ENCODE assay signal across 7 cellular contexts in genomic region chr5:50501510-50502209, GRCh38.
DNase-seq lines count a peak whose midpoint lies in the region; ATAC-seq and TF ChIP-seq lines count a peak whose summit lies in the region.

No MANE protein-coding gene starts in this region.

- no peak overlapping the region for H3K4me3 Mint-ChIP-seq in Caco-2 (ENCODE audit: unreplicated experiment)

- intact Hi-C loops in sciatic nerve (cut with DNase I), result no loop called here
- intact Hi-C loops in Caco-2 (cut with micrococcal nuclease; ENCODE audit: unreplicated experiment), result no loop called here

- H3K9me3 ChIP-seq in Caco-2, result no peaks in the 10 kb centered on the region

- DNase-seq in NOMO-1 treated with DMSO at 0.1 percent for 48 hours (lab: John Stamatoyannopoulos, UW; ENCODE audit: unreplicated experiment) (peak; percentile 99), sciatic nerve (ENCODE audit: low spot score) (no peak), AG08395 (ENCODE audit: low spot score) (no peak), Caco-2 (no peak), NCI-H187 treated with DMSO at 0.1 percent for 48 hours (lab: John Stamatoyannopoulos, UW) (no peak)

- peaks cover 13% of the 10 kb centered on the region for H3K9me3 Mint-ChIP-seq in Caco-2 (ENCODE audit: unreplicated experiment)

- H3K27me3 ChIP-seq in Caco-2 (replicated peaks; ENCODE audit: control insufficient read depth, insufficient read depth, low read length), result no peaks in the 10 kb centered on the region

- POLR2A ChIA-PET in Caco-2 (lab: Charles Lee), result no interaction called here

- peak; percentile 94 for ATAC-seq in GM19035 (IDR thresholded peaks at IDR 0.05; ENCODE audit: unreplicated experiment)
- ATAC-seq in HG02884 (IDR thresholded peaks at IDR 0.05; ENCODE audit: unreplicated experiment), result peak; percentile 100
- ATAC-seq in sciatic nerve, result peak; percentile 26

- no peak overlapping the region for H3K27ac Mint-ChIP-seq in Caco-2 (ENCODE audit: unreplicated experiment)

- H3K4me3 ChIP-seq in Caco-2 (ENCODE audit: low read depth, low read length), result no peak overlapping the region

- no peaks in the 10 kb centered on the region for H3K4me1 Mint-ChIP-seq in Caco-2 (ENCODE audit: low read depth, unreplicated experiment)

- no peaks in the 10 kb centered on the region for H3K36me3 Mint-ChIP-seq in Caco-2 (ENCODE audit: insufficient read depth, unreplicated experiment)

- TF ChIP-seq CTCF in Caco-2 (IDR thresholded peaks at IDR 0.05; ENCODE audit: insufficient read depth in 1 of 2, low read depth in 1 of 2, low read length in 1 of 2, severe bottlenecking in 1 of 2, unreplicated experiment in 1 of 2), result no peak

- no peaks in the 10 kb centered on the region for H3K4me1 ChIP-seq in Caco-2

- CTCF ChIA-PET in Caco-2 (lab: Charles Lee), result no interaction called here

- no peaks in the 10 kb centered on the region for H3K36me3 ChIP-seq in Caco-2 (ENCODE audit: control insufficient read depth, insufficient read depth, low read length)

- H3K27me3 Mint-ChIP-seq in Caco-2 (ENCODE audit: insufficient read depth, unreplicated experiment), result no peaks in the 10 kb centered on the region

- no TSS peak for BruUV-seq in Caco-2 (replicated peaks; lab: Mats Ljungman, UMichigan)

Comparison
In these comparisons a context has a peak if more than half of its experiments do, and no peak if none do; other contexts are left out.
1. ATAC-seq: peak in every context shown above with its lines; median percentile 100 in HG02884; 94 in GM19035; 26 in sciatic nerve.